10 cellular contexts compared by ENCODE assay signal in genomic region chr10:26481914-26482550, GRCh38. TPM values are rescaled to one million over a fixed set of nuclear protein-coding genes. Genes with fewer than 3 reads are reported as not detected.
DNase-seq lines count a peak whose midpoint lies in the region; ATAC-seq, FAIRE-seq and TF ChIP-seq lines count a peak whose summit lies in the region.
"Had no signal": no experiment of that assay in that cellular context is flagged by ENCODE, and none has a peak within 500 bp of the region (broad histone marks: within the 10 kb centered on the region; RNA-seq: fewer than 3 reads in every experiment).

No MANE protein-coding gene starts in this region.

- H3K27me3 Mint-ChIP-seq in CD4-positive, alpha-beta T cell: no peaks in the 10 kb centered on the region
- no peaks in the 10 kb centered on the region for H3K27me3 Mint-ChIP-seq in IgD-negative memory B cell
- no peaks in the 10 kb centered on the region for H3K27me3 Mint-ChIP-seq in activated naive CD8-positive, alpha-beta T cell treated with anti-CD3 and anti-CD28 coated beads, Interleukin-2, amount 50 U/mL, for 24 hours

- CTCF ChIA-PET in CD4-positive, alpha-beta T cell (lab: Charles Lee): interaction anchor here (1.0 to 2.7 kb wide), 2 partner anchors 14 to 148 kb away, joined by 3 to 10 read pairs; no protein-coding TSS in a partner anchor

- H3K9me3 Mint-ChIP-seq in CD4-positive, alpha-beta T cell: no peaks in the 10 kb centered on the region
- H3K9me3 Mint-ChIP-seq in IgD-negative memory B cell: no peaks in the 10 kb centered on the region
- no peaks in the 10 kb centered on the region for H3K9me3 Mint-ChIP-seq in activated naive CD8-positive, alpha-beta T cell treated with anti-CD3 and anti-CD28 coated beads, Interleukin-2, amount 50 U/mL, for 24 hours

- DNase-seq in CD4-positive, alpha-beta T cell: peak in 7 of 10 experiments; percentile 21 to 58 (median 31)
- DNase-seq in GM20000 (ENCODE audit: low spot score) (peak; percentile 29), D721Med (ENCODE audit: insufficient read length, low spot score) (no peak), caudate nucleus (lab: John Stamatoyannopoulos, UW) (no peak), right cardiac atrium (no peak), DMS53 (lab: John Stamatoyannopoulos, UW) (no peak)
- no peak for DNase-seq in activated naive CD8-positive, alpha-beta T cell treated with anti-CD3 and anti-CD28 coated beads, Interleukin-2, amount 50 U/mL, for 24 hours
- DNase-seq: heart left ventricle, NCI-H1436 had no signal

- H3K4me3 Mint-ChIP-seq in CD4-positive, alpha-beta T cell: peak overlapping the region; percentile 47
- peak overlapping the region; percentile 65 to 92 (median 78) for H3K4me3 Mint-ChIP-seq in IgD-negative memory B cell
- peak overlapping the region; percentile 74 for H3K4me3 Mint-ChIP-seq in activated naive CD8-positive, alpha-beta T cell treated with anti-CD3 and anti-CD28 coated beads, Interleukin-2, amount 50 U/mL, for 24 hours

- H3K27ac ChIP-seq in CD4-positive, alpha-beta T cell (ENCODE audit: low read depth, low read length): peak overlapping the region; percentile 66
- H3K27ac ChIP-seq in caudate nucleus (ENCODE audit: low read depth, low read length): no peak overlapping the region
- no peak overlapping the region for H3K27ac ChIP-seq in right cardiac atrium (ENCODE audit: low read length)

- H3K27me3 ChIP-seq in CD4-positive, alpha-beta T cell (ENCODE audit: control insufficient read depth, insufficient read depth, low read length): no peaks in the 10 kb centered on the region
- no peaks in the 10 kb centered on the region for H3K27me3 ChIP-seq in right cardiac atrium (ENCODE audit: control insufficient read depth, insufficient read depth)
- H3K27me3 ChIP-seq: heart left ventricle had no signal

- peaks cover 79% of the 10 kb centered on the region for H3K4me1 Mint-ChIP-seq in CD4-positive, alpha-beta T cell (ENCODE audit: low read depth)
- peaks cover 56 to 63% (median 57%) of the 10 kb centered on the region in 3 donors for H3K4me1 Mint-ChIP-seq in IgD-negative memory B cell
- peaks cover 85% of the 10 kb centered on the region for H3K4me1 Mint-ChIP-seq in activated naive CD8-positive, alpha-beta T cell treated with anti-CD3 and anti-CD28 coated beads, Interleukin-2, amount 50 U/mL, for 24 hours

- no peak for TF ChIP-seq CTCF in CD4-positive, alpha-beta T cell (IDR thresholded peaks at IDR 0.05)
- TF ChIP-seq CTCF in GM20000 (IDR thresholded peaks at IDR 0.05; ENCODE audit: extremely low read depth, missing control alignments): no peak
- no peak for TF ChIP-seq CTCF in D721Med (IDR thresholded peaks at IDR 0.05; ENCODE audit: insufficient read depth, missing control alignments)

- H3K36me3 Mint-ChIP-seq in CD4-positive, alpha-beta T cell (ENCODE audit: low read depth): peaks cover 24% of the 10 kb centered on the region
- peaks cover 6% of the 10 kb centered on the region for H3K36me3 Mint-ChIP-seq in IgD-negative memory B cell
- H3K36me3 Mint-ChIP-seq in activated naive CD8-positive, alpha-beta T cell treated with anti-CD3 and anti-CD28 coated beads, Interleukin-2, amount 50 U/mL, for 24 hours (ENCODE audit: low read depth): peaks cover 11% of the 10 kb centered on the region

- POLR2A ChIA-PET in CD4-positive, alpha-beta T cell (lab: Charles Lee): interaction anchor here (0.6 to 3.0 kb wide), 5 partner anchors 10 to 1855 kb away, joined by 3 to 28 read pairs (median 4); partner anchors contain the start of gene APBB1IP

- no peak overlapping the region for H3K4me3 ChIP-seq in right cardiac atrium (ENCODE audit: low read length)

- 67% methylated on average over 8 of the region's 8 CpGs for WGBS in right cardiac atrium

- FAIRE-seq in D721Med (lab: Jason Lieb, UNC): no peak

- H3K4me1 ChIP-seq in right cardiac atrium (ENCODE audit: control insufficient read depth, insufficient read depth, low read length): peaks cover 3% of the 10 kb centered on the region

- ATAC-seq in CD4-positive, alpha-beta T cell (ENCODE audit: poor library complexity): peak; percentile 73
- ATAC-seq in activated naive CD8-positive, alpha-beta T cell treated with anti-CD3 and anti-CD28 coated beads, Interleukin-2, amount 50 U/mL, for 24 hours: peak; percentile 25
- no peak for ATAC-seq in right cardiac atrium

- H3K9me3 ChIP-seq in CD4-positive, alpha-beta T cell (ENCODE audit: control insufficient read depth, low read length): no peaks in the 10 kb centered on the region
- H3K9me3 ChIP-seq in right cardiac atrium (ENCODE audit: control insufficient read depth, low read length): no peaks in the 10 kb centered on the region
- H3K9me3 ChIP-seq: heart left ventricle had no signal

- intact Hi-C loops in CD4-positive, alpha-beta T cell (cut with DNase I, micrococcal nuclease): loop anchor here (1.0 to 2.0 kb wide), 2 partner anchors 15 to 34 kb away; no protein-coding TSS in a partner anchor
- intact Hi-C loops in right cardiac atrium (cut with DNase I): no loop called here

- H3K27ac Mint-ChIP-seq in CD4-positive, alpha-beta T cell: peak overlapping the region; percentile 88
- H3K27ac Mint-ChIP-seq in IgD-negative memory B cell: peak overlapping the region; percentile 74 to 96 (median 95)
- peak overlapping the region; percentile 92 for H3K27ac Mint-ChIP-seq in activated naive CD8-positive, alpha-beta T cell treated with anti-CD3 and anti-CD28 coated beads, Interleukin-2, amount 50 U/mL, for 24 hours

RNA-seq across cellular contexts. Expression of gene APBB1IP, which starts 43.9 kb away (rescaled TPM):
- 10 to 100 TPM; 44.5 to 45.6 TPM for total RNA-seq in CD4-positive, alpha-beta T cell
- polyA plus RNA-seq in IgD-negative memory B cell: 66.4 TPM
- 1 to 10 TPM; 5.2 to 8.4 (median 6.9) TPM for total RNA-seq in right cardiac atrium
- 2.8 TPM for polyA plus RNA-seq in right cardiac atrium

Comparison
In these comparisons a context has a peak if more than half of its experiments do, and no peak if none do; other contexts are left out.
1. ATAC-seq: peak in CD4-positive, alpha-beta T cell (single experiment) and activated naive CD8-positive, alpha-beta T cell treated with anti-CD3 and anti-CD28 coated beads, Interleukin-2, amount 50 U/mL, for 24 hours (single experiment); none in right cardiac atrium (0 of 2).
2. DNase-seq: peak in CD4-positive, alpha-beta T cell (7 of 10) and GM20000 (single experiment); none in activated naive CD8-positive, alpha-beta T cell treated with anti-CD3 and anti-CD28 coated beads, Interleukin-2, amount 50 U/mL, for 24 hours (single experiment), D721Med (single experiment), caudate nucleus (0 of 61), right cardiac atrium (0 of 3) and DMS53 (single experiment).
3. RNA of gene APBB1IP, which starts 43.9 kb away (total RNA-seq): 44.5 to 45.6 TPM in CD4-positive, alpha-beta T cell; 5.2 to 8.4 TPM in right cardiac atrium; every median in the first group is over 4 times any median in the second.
4. intact Hi-C loops: an anchor here in CD4-positive, alpha-beta T cell (1.0 to 2.0 kb wide); none called in right cardiac atrium.
5. Peak in every context shown above with its lines, with median percentiles within 50 percentile points of each other: H3K27ac Mint-ChIP-seq and H3K4me3 Mint-ChIP-seq.